Comparison of ENCODE assay signal across 1 cellular context in the genomic region with DNA sequence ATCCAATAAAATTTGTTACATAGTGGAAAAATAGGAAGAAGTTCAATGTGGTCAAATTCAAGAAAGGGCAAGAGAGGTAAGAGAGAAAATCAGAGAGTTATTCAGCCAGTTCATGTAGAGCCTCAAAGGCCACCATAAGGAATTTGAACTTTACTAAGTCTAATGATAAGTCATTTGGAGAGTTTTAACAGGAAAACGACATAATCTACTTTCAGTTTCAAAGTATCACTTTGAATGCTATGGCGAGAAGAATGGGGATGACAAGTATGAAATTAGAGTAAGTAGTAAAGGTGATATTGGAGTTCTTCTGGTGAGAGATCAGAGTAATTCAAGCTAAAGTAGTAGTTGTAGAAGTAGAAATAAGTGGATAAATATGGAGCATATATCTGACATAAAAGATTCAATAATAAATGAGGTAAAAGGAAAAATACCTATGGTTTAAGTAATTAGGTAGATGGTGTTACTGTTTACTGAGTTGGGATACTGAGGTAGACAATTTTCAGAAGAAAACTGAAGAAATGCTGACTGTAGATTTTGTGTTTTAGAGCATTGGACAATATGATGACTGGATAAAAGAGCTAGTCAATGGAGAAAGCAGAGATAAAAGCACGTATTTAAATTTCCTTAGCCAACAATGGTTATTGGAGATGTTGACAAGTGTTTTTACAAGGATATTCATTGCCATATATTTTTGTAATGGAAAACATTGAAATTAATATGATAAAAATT.
TF ChIP-seq lines count a peak whose summit lies in the region.

No MANE protein-coding gene starts in this region.

TF ChIP-seq in GM12878, 131 proteins besides CTCF, POLR2A, EP300 and RAD21 (continued from another document):
- TF ChIP-seq SUPT20H (IDR thresholded peaks at IDR 0.05; ENCODE audit: borderline replicate concordance, control insufficient read depth, low read depth, low read length) (no peak), FOXM1 (IDR thresholded peaks at IDR 0.05; ENCODE audit: low read depth, low read length) (no peak), HDAC6 (IDR thresholded peaks at IDR 0.05; ENCODE audit: unreplicated experiment) (no peak)
